ENCODE assay signal across 10 cellular contexts in genomic region chr13:94707400-94708021, GRCh38. TPM values are rescaled to one million over a fixed set of nuclear protein-coding genes. Genes with fewer than 3 reads are reported as not detected.
A peak's percentile ranks its signal among the peaks of the same experiment; 100 is the strongest.
DNase-seq lines count a peak whose midpoint lies in the region; ATAC-seq and TF ChIP-seq lines count a peak whose summit lies in the region.
"Had no signal": no experiment of that assay in that cellular context is flagged by ENCODE, and none has a peak within 500 bp of the region (broad histone marks: within the 10 kb centered on the region; RNA-seq: fewer than 3 reads in every experiment).

No MANE protein-coding gene starts in this region.

- peaks cover 6% of the 10 kb centered on the region for H3K4me1 ChIP-seq in endodermal cell (ENCODE audit: control insufficient read depth, insufficient read depth, low read length)
- H3K4me1 ChIP-seq: colonic mucosa had no signal

- DNase-seq in NCI-H1417 (lab: John Stamatoyannopoulos, UW) (peak; percentile 31 to 68 (median 50)), NCI-H1417 treated with DMSO at 0.1 percent for 48 hours (lab: John Stamatoyannopoulos, UW) (no peak), NCI-H345 treated with DMSO at 0.1 percent for 48 hours (lab: John Stamatoyannopoulos, UW; ENCODE audit: unreplicated experiment) (peak; percentile 74), endodermal cell (peak; percentile 86), osteocyte (ENCODE audit: extremely low spot score, unreplicated experiment) (no peak), HPDE6-E6E7 (ENCODE audit: extremely low spot score) (no peak), glomerular visceral epithelial cell (ENCODE audit: extremely low spot score) (no peak)
- DNase-seq: colonic mucosa had no signal

- no peaks in the 10 kb centered on the region for H3K36me3 ChIP-seq in endodermal cell (ENCODE audit: control insufficient read depth, insufficient read depth, low read length)
- H3K36me3 ChIP-seq: colonic mucosa had no signal

- WGBS in endodermal cell (ENCODE audit: insufficient coverage in 1 of 2, insufficient read length in 1 of 2), 2 experiments: 1 to 3% methylated on average over 9 to 41 of the region's 41 CpGs

- H3K9me3 Mint-ChIP-seq in endodermal cell (no peaks in the 10 kb centered on the region), osteocyte (ENCODE audit: unreplicated experiment) (no peaks in the 10 kb centered on the region)

- peaks cover 10% of the 10 kb centered on the region for H3K9me3 ChIP-seq in endodermal cell (ENCODE audit: control insufficient read depth, low read length)
- H3K9me3 ChIP-seq: colonic mucosa had no signal

- H3K4me3 Mint-ChIP-seq in endodermal cell: peak overlapping the region; percentile 8
- H3K4me3 Mint-ChIP-seq in osteocyte (ENCODE audit: unreplicated experiment): peak overlapping the region; percentile 32

- peaks cover 97% of the 10 kb centered on the region for H3K27me3 ChIP-seq in endodermal cell (ENCODE audit: control insufficient read depth, insufficient read depth, low read length, poor library complexity, severe bottlenecking)

- peak overlapping the region; percentile 80 for H3K4me3 ChIP-seq in endodermal cell (ENCODE audit: low read length)
- H3K4me3 ChIP-seq: colonic mucosa had no signal

- H3K27ac ChIP-seq in endodermal cell (ENCODE audit: low read depth, low read length): peak overlapping the region; percentile 100
- H3K27ac ChIP-seq: colonic mucosa had no signal

- H3K27me3 Mint-ChIP-seq in endodermal cell (ENCODE audit: insufficient read depth): peaks cover 92% of the 10 kb centered on the region
- H3K27me3 Mint-ChIP-seq in osteocyte (ENCODE audit: unreplicated experiment): peaks cover 87% of the 10 kb centered on the region

- H3K4me1 Mint-ChIP-seq in endodermal cell: peaks cover 47% of the 10 kb centered on the region
- peaks cover 26% of the 10 kb centered on the region for H3K4me1 Mint-ChIP-seq in osteocyte (ENCODE audit: unreplicated experiment)

- H3K9ac ChIP-seq in endodermal cell (ENCODE audit: extremely low read depth, low read length, poor library complexity, severe bottlenecking): no peak overlapping the region

- no peak overlapping the region for H3K27ac Mint-ChIP-seq in endodermal cell
- no peak overlapping the region for H3K27ac Mint-ChIP-seq in osteocyte (ENCODE audit: unreplicated experiment)

- H3K36me3 Mint-ChIP-seq in endodermal cell (ENCODE audit: low read depth): no peaks in the 10 kb centered on the region
- no peaks in the 10 kb centered on the region for H3K36me3 Mint-ChIP-seq in osteocyte (ENCODE audit: unreplicated experiment)

- ATAC-seq in HG03175 (IDR thresholded peaks at IDR 0.05; ENCODE audit: unreplicated experiment): no peak

- TF ChIP-seq CTCF in endodermal cell (conservative IDR thresholded peaks at IDR 0.05) (no peak), osteocyte (IDR thresholded peaks at IDR 0.05) (no peak)

RNA-seq across cellular contexts. Expression of gene SOX21, which starts 4.8 kb away (rescaled TPM):
- total RNA-seq in endodermal cell (10 to 100 TPM in 1 of 2 donors, 1 to 10 TPM in 1; 5.2 to 10.1 TPM), osteocyte (not detected in 2 replicates)
- 53.2 TPM for polyA plus RNA-seq in endodermal cell (2013, experiment 1 of 2)
- polyA plus RNA-seq in endodermal cell (2013, experiment 2 of 2): 46.1 TPM
- total RNA-seq: colonic mucosa, liver had no signal
- polyA plus RNA-seq: liver had no signal

Comparison
In these comparisons a context has a peak if more than half of its experiments do, and no peak if none do; other contexts are left out.
1. DNase-seq: peak in NCI-H1417 (3 of 3), NCI-H345 treated with DMSO at 0.1 percent for 48 hours (single experiment) and endodermal cell (single experiment); none in NCI-H1417 treated with DMSO at 0.1 percent for 48 hours (single experiment), osteocyte (single experiment), HPDE6-E6E7 (single experiment) and glomerular visceral epithelial cell (single experiment).